Comparison of ENCODE assay signal across 8 cellular contexts in the genomic region with DNA sequence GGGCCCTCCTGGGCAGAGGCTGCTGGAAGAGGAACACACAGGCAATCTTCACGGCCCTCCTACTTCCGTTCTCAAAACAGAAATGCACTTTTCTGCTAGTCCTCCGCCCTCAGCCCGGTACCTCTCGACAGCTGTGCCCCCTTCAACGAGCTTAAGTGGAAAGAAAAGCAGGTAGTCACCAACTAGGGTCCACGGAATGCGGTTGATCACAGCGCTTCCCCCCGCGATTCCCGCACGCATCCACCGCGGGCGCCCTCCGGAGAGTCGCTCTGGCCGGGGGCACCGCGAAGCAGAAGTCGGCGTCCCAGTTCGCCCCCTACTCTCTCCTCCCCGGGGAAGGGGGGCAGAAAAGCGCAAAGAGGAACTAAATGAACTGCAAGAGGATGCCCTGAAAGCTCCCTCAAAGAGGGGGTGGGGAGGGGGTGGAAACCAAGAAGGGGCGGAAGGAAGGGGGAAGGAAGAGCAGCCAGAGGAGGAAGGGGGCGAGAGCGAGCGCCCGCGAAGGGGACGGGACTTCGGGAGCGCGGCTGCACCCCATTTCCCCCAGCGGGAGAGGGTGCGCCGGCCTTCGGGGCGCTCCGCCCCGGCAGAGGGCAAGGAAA. TPM values are rescaled to one million over a fixed set of nuclear protein-coding genes. Genes with fewer than 3 reads are reported as not detected.
DNase-seq lines count a peak whose midpoint lies in the region; ATAC-seq, FAIRE-seq and TF ChIP-seq lines count a peak whose summit lies in the region.

No MANE protein-coding gene starts in this region.

- peaks cover 34 to 64% (median 46%) of the 10 kb centered on the region in 4 donors for H3K4me1 Mint-ChIP-seq in CD4-positive, alpha-beta memory T cell
- H3K4me1 Mint-ChIP-seq in astrocyte (ENCODE audit: low read depth, unreplicated experiment), result peaks cover 15% of the 10 kb centered on the region

- peak overlapping the region; percentile 86 for H3K9ac ChIP-seq in astrocyte (ENCODE audit: low read length)

- peak overlapping the region; percentile 93 to 97 (median 94) for H3K4me3 Mint-ChIP-seq in CD4-positive, alpha-beta memory T cell
- H3K4me3 Mint-ChIP-seq in astrocyte (ENCODE audit: unreplicated experiment), result peak overlapping the region; percentile 98

- TF ChIP-seq POLR2A in gastrocnemius medialis (IDR thresholded peaks at IDR 0.05), result no peak

- intact Hi-C loops in CD4-positive, alpha-beta memory T cell (cut with micrococcal nuclease), result no loop called here
- intact Hi-C loops in gastrocnemius medialis (cut with DNase I; ENCODE audit: low total_unique reads), result loop anchor here (2.0 to 10.0 kb wide), 5 partner anchors 80 to 955 kb away; a partner anchor contains a TSS

- peak overlapping the region; percentile 90 to 96 (median 94) for H3K27ac Mint-ChIP-seq in CD4-positive, alpha-beta memory T cell
- peak overlapping the region; percentile 91 for H3K27ac Mint-ChIP-seq in astrocyte (ENCODE audit: unreplicated experiment)

- DNase-seq in CD4-positive, alpha-beta memory T cell, result peak; percentile 44 to 75 (median 46)
- DNase-seq in T-helper 2 cell (peak; percentile 20 to 67 (median 35)), astrocyte (ENCODE audit: low read depth) (peak; percentile 32), hypothalamus (lab: John Stamatoyannopoulos, UW) (peak in 47 of 51 donors; percentile 7 to 76 (median 41)), gastrocnemius medialis (peak; percentile 29 to 49), cerebellar nuclear complex (lab: John Stamatoyannopoulos, UW) (no peak)

- H3K36me3 Mint-ChIP-seq in CD4-positive, alpha-beta memory T cell, result peaks cover 0 to 12% of the 10 kb centered on the region in 2 donors
- no peaks in the 10 kb centered on the region for H3K36me3 Mint-ChIP-seq in astrocyte (ENCODE audit: low read depth, unreplicated experiment)

- H3K9me3 ChIP-seq in CD4-positive, alpha-beta memory T cell (ENCODE audit: control insufficient read depth in 1 of 2, low read length in 2 of 2), result no peaks in the 10 kb centered on the region
- H3K9me3 ChIP-seq in astrocyte (ENCODE audit: insufficient read depth, low read depth, low read length), result no peaks in the 10 kb centered on the region
- H3K9me3 ChIP-seq in gastrocnemius medialis, result no peaks in the 10 kb centered on the region

- TF ChIP-seq RAD21 in Ishikawa (IDR thresholded peaks at IDR 0.05; ENCODE audit: low read depth), result no peak

- TF ChIP-seq CTCF in astrocyte (IDR thresholded peaks at IDR 0.05; ENCODE audit: insufficient read depth, low read depth, low read length), result no peak
- no peak for TF ChIP-seq CTCF in gastrocnemius medialis (IDR thresholded peaks at IDR 0.05 in 4 of 5, conservative IDR thresholded peaks at IDR 0.05 in 1 of 5)

- H3K4me2 ChIP-seq in astrocyte (ENCODE audit: low read length), result peak overlapping the region; percentile 98

- H3K27me3 Mint-ChIP-seq in CD4-positive, alpha-beta memory T cell, result no peaks in the 10 kb centered on the region
- no peaks in the 10 kb centered on the region for H3K27me3 Mint-ChIP-seq in astrocyte (ENCODE audit: low read depth, unreplicated experiment)

- FAIRE-seq in astrocyte (lab: Jason Lieb, UNC), result no peak

- H3K79me2 ChIP-seq in astrocyte (ENCODE audit: insufficient read depth, low read length), result peaks cover 56% of the 10 kb centered on the region

- H2AFZ ChIP-seq in astrocyte (ENCODE audit: low read depth, low read length), result peak overlapping the region; percentile 85

- no peaks in the 10 kb centered on the region for H3K36me3 ChIP-seq in CD4-positive, alpha-beta memory T cell (ENCODE audit: insufficient read depth, low read length)
- H3K36me3 ChIP-seq in astrocyte (ENCODE audit: insufficient read depth, low read length) (no peaks in the 10 kb centered on the region), gastrocnemius medialis (no peaks in the 10 kb centered on the region)

- no peak for TF ChIP-seq EP300 in Ishikawa (IDR thresholded peaks at IDR 0.05; ENCODE audit: borderline replicate concordance)

- peaks cover 58% of the 10 kb centered on the region for H3K4me1 ChIP-seq in CD4-positive, alpha-beta memory T cell (ENCODE audit: insufficient read depth, low read length)
- H3K4me1 ChIP-seq in astrocyte (ENCODE audit: insufficient read depth, low read length) (peaks cover 11% of the 10 kb centered on the region), gastrocnemius medialis (peaks cover 16 to 25% of the 10 kb centered on the region in 2 donors)

- CTCF ChIA-PET in CD4-positive, alpha-beta memory T cell (lab: Charles Lee; ENCODE audit: partially characterized antibody), result interaction anchor here (6.0 kb wide), 1 partner anchor 171 kb away, joined by 35 read pairs; a partner anchor contains a TSS

- H3K4me3 ChIP-seq in CD4-positive, alpha-beta memory T cell (ENCODE audit: low read length in 2 of 2), result peak overlapping the region; percentile 82 to 87
- H3K4me3 ChIP-seq in astrocyte (ENCODE audit: insufficient read depth, low read depth, low read length) (peak overlapping the region; percentile 94), gastrocnemius medialis (peak overlapping the region; percentile 71 to 95 (median 91))

- in situ Hi-C loops in gastrocnemius medialis (cut with MboI; ENCODE audit: low sequenced_read_pairs in 4 of 4), result no loop called here

- peak overlapping the region; percentile 89 for H3K27ac ChIP-seq in CD4-positive, alpha-beta memory T cell (ENCODE audit: low read depth, low read length)
- H3K27ac ChIP-seq in astrocyte (ENCODE audit: low read depth, low read length) (peak overlapping the region; percentile 75), gastrocnemius medialis (peak overlapping the region; percentile 93 to 98 (median 94))

- H4K20me1 ChIP-seq in astrocyte (ENCODE audit: insufficient read depth, low read length), result peaks cover 42% of the 10 kb centered on the region

- no peaks in the 10 kb centered on the region for H3K9me3 Mint-ChIP-seq in CD4-positive, alpha-beta memory T cell
- no peaks in the 10 kb centered on the region for H3K9me3 Mint-ChIP-seq in astrocyte (ENCODE audit: unreplicated experiment)

- ATAC-seq in GM19463 (IDR thresholded peaks at IDR 0.05; ENCODE audit: unreplicated experiment), result peak; percentile 0
- ATAC-seq in gastrocnemius medialis, result peak; percentile 15 to 27

- no peaks in the 10 kb centered on the region for H3K27me3 ChIP-seq in CD4-positive, alpha-beta memory T cell (ENCODE audit: insufficient read depth, low read length)
- H3K27me3 ChIP-seq in astrocyte (ENCODE audit: insufficient read depth, low read length) (no peaks in the 10 kb centered on the region), gastrocnemius medialis (no peaks in the 10 kb centered on the region)

- POLR2A ChIA-PET in CD4-positive, alpha-beta memory T cell (lab: Charles Lee; ENCODE audit: partially characterized antibody), result interaction anchor here (1.0 to 4.2 kb wide), 14 partner anchors 10 to 956 kb away, joined by 3 to 23 read pairs (median 4); a partner anchor contains a TSS

TF ChIP-seq in Ishikawa, 13 proteins besides CTCF, POLR2A, EP300 and RAD21:
- TF ChIP-seq TCF12 (IDR thresholded peaks at IDR 0.05; ENCODE audit: low read depth), result no peak
- TF ChIP-seq, protein P1, sequence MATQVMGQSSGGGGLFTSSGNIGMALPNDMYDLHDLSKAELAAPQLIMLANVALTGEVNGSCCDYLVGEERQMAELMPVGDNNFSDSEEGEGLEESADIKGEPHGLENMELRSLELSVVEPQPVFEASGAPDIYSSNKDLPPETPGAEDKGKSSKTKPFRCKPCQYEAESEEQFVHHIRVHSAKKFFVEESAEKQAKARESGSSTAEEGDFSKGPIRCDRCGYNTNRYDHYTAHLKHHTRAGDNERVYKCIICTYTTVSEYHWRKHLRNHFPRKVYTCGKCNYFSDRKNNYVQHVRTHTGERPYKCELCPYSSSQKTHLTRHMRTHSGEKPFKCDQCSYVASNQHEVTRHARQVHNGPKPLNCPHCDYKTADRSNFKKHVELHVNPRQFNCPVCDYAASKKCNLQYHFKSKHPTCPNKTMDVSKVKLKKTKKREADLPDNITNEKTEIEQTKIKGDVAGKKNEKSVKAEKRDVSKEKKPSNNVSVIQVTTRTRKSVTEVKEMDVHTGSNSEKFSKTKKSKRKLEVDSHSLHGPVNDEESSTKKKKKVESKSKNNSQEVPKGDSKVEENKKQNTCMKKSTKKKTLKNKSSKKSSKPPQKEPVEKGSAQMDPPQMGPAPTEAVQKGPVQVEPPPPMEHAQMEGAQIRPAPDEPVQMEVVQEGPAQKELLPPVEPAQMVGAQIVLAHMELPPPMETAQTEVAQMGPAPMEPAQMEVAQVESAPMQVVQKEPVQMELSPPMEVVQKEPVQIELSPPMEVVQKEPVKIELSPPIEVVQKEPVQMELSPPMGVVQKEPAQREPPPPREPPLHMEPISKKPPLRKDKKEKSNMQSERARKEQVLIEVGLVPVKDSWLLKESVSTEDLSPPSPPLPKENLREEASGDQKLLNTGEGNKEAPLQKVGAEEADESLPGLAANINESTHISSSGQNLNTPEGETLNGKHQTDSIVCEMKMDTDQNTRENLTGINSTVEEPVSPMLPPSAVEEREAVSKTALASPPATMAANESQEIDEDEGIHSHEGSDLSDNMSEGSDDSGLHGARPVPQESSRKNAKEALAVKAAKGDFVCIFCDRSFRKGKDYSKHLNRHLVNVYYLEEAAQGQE (IDR thresholded peaks at IDR 0.05; ENCODE audit: low read depth), result no peak
- TF ChIP-seq ZBTB7A (IDR thresholded peaks at IDR 0.05; ENCODE audit: low read depth), result peak; percentile 37; the same call in 1 of the 2 replicates
- TF ChIP-seq CEBPB (IDR thresholded peaks at IDR 0.05), result no peak
- no peak; the same call in 1 of the 2 replicates for TF ChIP-seq CREB1 (IDR thresholded peaks at IDR 0.05; ENCODE audit: low read depth)
- no peak for TF ChIP-seq FOXM1 (IDR thresholded peaks at IDR 0.05; ENCODE audit: borderline replicate concordance, low read depth)

RNA-seq across cellular contexts. Expression of a gene that starts 0.7 kb away (rescaled TPM):
- total RNA-seq in CD4-positive, alpha-beta memory T cell, result 10 to 100 TPM; 72.3 to 73.5 TPM
- 10 to 100 TPM; 40.9 to 53.9 TPM for polyA plus RNA-seq in CD4-positive, alpha-beta memory T cell
- total RNA-seq in astrocyte (46.0 and 49.7 TPM in 2 replicates), gastrocnemius medialis (10 to 100 TPM; 13.2 to 27.6 (median 15.5) TPM)

Comparison
In these comparisons a context has a peak if more than half of its experiments do, and no peak if none do; other contexts are left out.
1. DNase-seq: peak in CD4-positive, alpha-beta memory T cell (5 of 5), T-helper 2 cell (5 of 5), astrocyte (single experiment), hypothalamus (47 of 51) and gastrocnemius medialis (2 of 2); none in cerebellar nuclear complex (0 of 2).
2. Peak in every context shown above with its lines, with median percentiles within 50 percentile points of each other: H3K27ac ChIP-seq and H3K4me3 ChIP-seq.